Comparison of ENCODE assay signal across 1 cellular context in the genomic region with DNA sequence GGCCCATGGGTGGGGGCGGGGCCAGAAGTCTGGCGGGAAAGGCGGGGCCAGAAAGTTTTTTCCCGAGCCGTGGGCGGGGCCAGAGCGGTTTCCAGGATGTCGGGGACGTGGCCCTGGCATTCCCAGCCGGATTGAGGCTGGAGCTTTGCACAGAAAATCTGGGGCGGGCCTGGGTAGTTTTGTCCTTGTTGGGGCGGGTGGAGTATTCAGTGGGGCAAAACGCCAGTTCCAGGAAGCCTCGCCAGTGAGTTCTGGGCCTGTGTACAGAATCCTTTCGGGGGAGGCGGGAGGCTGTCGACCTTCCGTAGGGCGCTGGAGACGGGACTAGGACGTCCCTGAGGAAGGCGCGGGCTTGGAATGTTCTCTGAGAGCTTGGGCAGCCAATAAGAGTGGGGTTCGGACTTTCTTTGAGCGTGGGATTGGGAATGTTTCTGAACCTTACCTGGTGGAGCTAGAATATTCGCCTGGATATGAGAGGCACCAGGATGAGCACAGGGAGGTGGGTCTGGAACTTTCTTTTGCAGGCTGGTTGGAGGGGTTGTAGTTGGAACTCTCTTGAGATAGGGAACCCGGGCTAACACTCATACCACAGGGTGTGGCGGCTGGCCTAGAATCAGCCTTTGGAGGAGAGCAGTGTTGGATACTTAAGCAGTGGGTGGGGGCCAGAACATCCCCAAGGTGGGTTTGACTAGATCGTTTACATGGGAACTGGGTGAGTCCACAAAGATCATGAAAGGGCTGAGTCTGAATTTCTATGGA.
TF ChIP-seq lines count a peak whose summit lies in the region.

No MANE protein-coding gene starts in this region.

TF ChIP-seq in HepG2, 621 proteins besides CTCF, POLR2A, EP300 and RAD21 (continues in another document):
- TF ChIP-seq ZNF468 (CRISPR knock-in tag; IDR thresholded peaks at IDR 0.05) (no peak), HIVEP1 (CRISPR knock-in tag; IDR thresholded peaks at IDR 0.05) (peak; percentile 32; the same call in 1 of the 2 replicates), DNMT1 (CRISPR knock-in tag; IDR thresholded peaks at IDR 0.05) (0 out of 2 replicates have a peak, but pooled peaks have one; percentile 43), ZNF235 (CRISPR knock-in tag; IDR thresholded peaks at IDR 0.05; ENCODE audit: borderline replicate concordance) (peak; percentile 46; the same call in 1 of the 2 replicates), TCF7L2 (IDR thresholded peaks at IDR 0.05; ENCODE audit: low read depth, low read length) (no peak), ZNF121 (CRISPR knock-in tag; IDR thresholded peaks at IDR 0.05) (peak; percentile 83), MAZ (IDR thresholded peaks at IDR 0.05; ENCODE audit: borderline replicate concordance, low read depth, low read length) (no peak), MAZ (CRISPR knock-in tag; IDR thresholded peaks at IDR 0.05; ENCODE audit: low read depth) (no peak; the same call in 1 of the 2 replicates), ZMAT3 (CRISPR knock-in tag; conservative IDR thresholded peaks at IDR 0.05) (peak; percentile 53; the same call in 1 of the 2 replicates), KDM3A (CRISPR knock-in tag; IDR thresholded peaks at IDR 0.05; ENCODE audit: low read depth) (no peak), GABPB1 (CRISPR knock-in tag; IDR thresholded peaks at IDR 0.05) (0 out of 2 replicates have a peak, but pooled peaks have one; percentile 5), ZNF30 (CRISPR knock-in tag; IDR thresholded peaks at IDR 0.05) (no peak), SOX6 (IDR thresholded peaks at IDR 0.05) (no peak), SOX6 (CRISPR knock-in tag; IDR thresholded peaks at IDR 0.05) (peak; percentile 32; the same call in 1 of the 2 replicates), KDM5B (CRISPR knock-in tag; IDR thresholded peaks at IDR 0.05; ENCODE audit: borderline replicate concordance) (peak; percentile 74; the same call in 1 of the 2 replicates), ZNF3 (CRISPR knock-in tag; IDR thresholded peaks at IDR 0.05) (no peak), FOXA1 (IDR thresholded peaks at IDR 0.05) (no peak), FOXA1 (CRISPR knock-in tag; IDR thresholded peaks at IDR 0.05) (no peak), YEATS4 (CRISPR knock-in tag; IDR thresholded peaks at IDR 0.05; ENCODE audit: borderline replicate concordance) (peak; percentile 72; the same call in 1 of the 2 replicates), PHF20 (CRISPR knock-in tag; IDR thresholded peaks at IDR 0.05) (0 out of 2 replicates have a peak, but pooled peaks have one; percentile 4)
- TF ChIP-seq, protein P1, sequence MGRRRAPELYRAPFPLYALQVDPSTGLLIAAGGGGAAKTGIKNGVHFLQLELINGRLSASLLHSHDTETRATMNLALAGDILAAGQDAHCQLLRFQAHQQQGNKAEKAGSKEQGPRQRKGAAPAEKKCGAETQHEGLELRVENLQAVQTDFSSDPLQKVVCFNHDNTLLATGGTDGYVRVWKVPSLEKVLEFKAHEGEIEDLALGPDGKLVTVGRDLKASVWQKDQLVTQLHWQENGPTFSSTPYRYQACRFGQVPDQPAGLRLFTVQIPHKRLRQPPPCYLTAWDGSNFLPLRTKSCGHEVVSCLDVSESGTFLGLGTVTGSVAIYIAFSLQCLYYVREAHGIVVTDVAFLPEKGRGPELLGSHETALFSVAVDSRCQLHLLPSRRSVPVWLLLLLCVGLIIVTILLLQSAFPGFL (CRISPR knock-in tag; IDR thresholded peaks at IDR 0.05), result no peak
- TF ChIP-seq, protein P2, sequence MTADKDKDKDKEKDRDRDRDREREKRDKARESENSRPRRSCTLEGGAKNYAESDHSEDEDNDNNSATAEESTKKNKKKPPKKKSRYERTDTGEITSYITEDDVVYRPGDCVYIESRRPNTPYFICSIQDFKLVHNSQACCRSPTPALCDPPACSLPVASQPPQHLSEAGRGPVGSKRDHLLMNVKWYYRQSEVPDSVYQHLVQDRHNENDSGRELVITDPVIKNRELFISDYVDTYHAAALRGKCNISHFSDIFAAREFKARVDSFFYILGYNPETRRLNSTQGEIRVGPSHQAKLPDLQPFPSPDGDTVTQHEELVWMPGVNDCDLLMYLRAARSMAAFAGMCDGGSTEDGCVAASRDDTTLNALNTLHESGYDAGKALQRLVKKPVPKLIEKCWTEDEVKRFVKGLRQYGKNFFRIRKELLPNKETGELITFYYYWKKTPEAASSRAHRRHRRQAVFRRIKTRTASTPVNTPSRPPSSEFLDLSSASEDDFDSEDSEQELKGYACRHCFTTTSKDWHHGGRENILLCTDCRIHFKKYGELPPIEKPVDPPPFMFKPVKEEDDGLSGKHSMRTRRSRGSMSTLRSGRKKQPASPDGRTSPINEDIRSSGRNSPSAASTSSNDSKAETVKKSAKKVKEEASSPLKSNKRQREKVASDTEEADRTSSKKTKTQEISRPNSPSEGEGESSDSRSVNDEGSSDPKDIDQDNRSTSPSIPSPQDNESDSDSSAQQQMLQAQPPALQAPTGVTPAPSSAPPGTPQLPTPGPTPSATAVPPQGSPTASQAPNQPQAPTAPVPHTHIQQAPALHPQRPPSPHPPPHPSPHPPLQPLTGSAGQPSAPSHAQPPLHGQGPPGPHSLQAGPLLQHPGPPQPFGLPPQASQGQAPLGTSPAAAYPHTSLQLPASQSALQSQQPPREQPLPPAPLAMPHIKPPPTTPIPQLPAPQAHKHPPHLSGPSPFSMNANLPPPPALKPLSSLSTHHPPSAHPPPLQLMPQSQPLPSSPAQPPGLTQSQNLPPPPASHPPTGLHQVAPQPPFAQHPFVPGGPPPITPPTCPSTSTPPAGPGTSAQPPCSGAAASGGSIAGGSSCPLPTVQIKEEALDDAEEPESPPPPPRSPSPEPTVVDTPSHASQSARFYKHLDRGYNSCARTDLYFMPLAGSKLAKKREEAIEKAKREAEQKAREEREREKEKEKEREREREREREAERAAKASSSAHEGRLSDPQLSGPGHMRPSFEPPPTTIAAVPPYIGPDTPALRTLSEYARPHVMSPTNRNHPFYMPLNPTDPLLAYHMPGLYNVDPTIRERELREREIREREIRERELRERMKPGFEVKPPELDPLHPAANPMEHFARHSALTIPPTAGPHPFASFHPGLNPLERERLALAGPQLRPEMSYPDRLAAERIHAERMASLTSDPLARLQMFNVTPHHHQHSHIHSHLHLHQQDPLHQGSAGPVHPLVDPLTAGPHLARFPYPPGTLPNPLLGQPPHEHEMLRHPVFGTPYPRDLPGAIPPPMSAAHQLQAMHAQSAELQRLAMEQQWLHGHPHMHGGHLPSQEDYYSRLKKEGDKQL (CRISPR knock-in tag; IDR thresholded peaks at IDR 0.05; ENCODE audit: low read depth), result no peak
- TF ChIP-seq, protein P3, sequence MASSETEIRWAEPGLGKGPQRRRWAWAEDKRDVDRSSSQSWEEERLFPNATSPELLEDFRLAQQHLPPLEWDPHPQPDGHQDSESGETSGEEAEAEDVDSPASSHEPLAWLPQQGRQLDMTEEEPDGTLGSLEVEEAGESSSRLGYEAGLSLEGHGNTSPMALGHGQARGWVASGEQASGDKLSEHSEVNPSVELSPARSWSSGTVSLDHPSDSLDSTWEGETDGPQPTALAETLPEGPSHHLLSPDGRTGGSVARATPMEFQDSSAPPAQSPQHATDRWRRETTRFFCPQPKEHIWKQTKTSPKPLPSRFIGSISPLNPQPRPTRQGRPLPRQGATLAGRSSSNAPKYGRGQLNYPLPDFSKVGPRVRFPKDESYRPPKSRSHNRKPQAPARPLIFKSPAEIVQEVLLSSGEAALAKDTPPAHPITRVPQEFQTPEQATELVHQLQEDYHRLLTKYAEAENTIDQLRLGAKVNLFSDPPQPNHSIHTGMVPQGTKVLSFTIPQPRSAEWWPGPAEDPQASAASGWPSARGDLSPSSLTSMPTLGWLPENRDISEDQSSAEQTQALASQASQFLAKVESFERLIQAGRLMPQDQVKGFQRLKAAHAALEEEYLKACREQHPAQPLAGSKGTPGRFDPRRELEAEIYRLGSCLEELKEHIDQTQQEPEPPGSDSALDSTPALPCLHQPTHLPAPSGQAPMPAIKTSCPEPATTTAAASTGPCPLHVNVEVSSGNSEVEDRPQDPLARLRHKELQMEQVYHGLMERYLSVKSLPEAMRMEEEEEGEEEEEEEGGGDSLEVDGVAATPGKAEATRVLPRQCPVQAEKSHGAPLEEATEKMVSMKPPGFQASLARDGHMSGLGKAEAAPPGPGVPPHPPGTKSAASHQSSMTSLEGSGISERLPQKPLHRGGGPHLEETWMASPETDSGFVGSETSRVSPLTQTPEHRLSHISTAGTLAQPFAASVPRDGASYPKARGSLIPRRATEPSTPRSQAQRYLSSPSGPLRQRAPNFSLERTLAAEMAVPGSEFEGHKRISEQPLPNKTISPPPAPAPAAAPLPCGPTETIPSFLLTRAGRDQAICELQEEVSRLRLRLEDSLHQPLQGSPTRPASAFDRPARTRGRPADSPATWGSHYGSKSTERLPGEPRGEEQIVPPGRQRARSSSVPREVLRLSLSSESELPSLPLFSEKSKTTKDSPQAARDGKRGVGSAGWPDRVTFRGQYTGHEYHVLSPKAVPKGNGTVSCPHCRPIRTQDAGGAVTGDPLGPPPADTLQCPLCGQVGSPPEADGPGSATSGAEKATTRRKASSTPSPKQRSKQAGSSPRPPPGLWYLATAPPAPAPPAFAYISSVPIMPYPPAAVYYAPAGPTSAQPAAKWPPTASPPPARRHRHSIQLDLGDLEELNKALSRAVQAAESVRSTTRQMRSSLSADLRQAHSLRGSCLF (CRISPR knock-in tag; IDR thresholded peaks at IDR 0.05; ENCODE audit: borderline replicate concordance), result peak; percentile 26; the same call in 1 of the 2 replicates
- TF ChIP-seq, protein P4, sequence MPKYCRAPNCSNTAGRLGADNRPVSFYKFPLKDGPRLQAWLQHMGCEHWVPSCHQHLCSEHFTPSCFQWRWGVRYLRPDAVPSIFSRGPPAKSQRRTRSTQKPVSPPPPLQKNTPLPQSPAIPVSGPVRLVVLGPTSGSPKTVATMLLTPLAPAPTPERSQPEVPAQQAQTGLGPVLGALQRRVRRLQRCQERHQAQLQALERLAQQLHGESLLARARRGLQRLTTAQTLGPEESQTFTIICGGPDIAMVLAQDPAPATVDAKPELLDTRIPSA (CRISPR knock-in tag; IDR thresholded peaks at IDR 0.05; ENCODE audit: borderline replicate concordance), result 0 out of 2 replicates have a peak, but pooled peaks have one; percentile 22
- TF ChIP-seq, protein P5, sequence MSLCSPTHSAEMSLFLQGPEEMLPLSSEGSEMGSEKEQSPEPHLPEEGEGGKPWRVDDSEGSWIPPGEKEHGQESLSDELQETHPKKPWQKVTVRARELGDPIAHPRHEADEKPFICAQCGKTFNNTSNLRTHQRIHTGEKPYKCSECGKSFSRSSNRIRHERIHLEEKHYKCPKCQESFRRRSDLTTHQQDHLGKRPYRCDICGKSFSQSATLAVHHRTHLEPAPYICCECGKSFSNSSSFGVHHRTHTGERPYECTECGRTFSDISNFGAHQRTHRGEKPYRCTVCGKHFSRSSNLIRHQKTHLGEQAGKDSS (CRISPR knock-in tag; IDR thresholded peaks at IDR 0.05; ENCODE audit: borderline replicate concordance, low read depth), result peak; percentile 15; the same call in 1 of the 2 replicates
- TF ChIP-seq, protein P6, sequence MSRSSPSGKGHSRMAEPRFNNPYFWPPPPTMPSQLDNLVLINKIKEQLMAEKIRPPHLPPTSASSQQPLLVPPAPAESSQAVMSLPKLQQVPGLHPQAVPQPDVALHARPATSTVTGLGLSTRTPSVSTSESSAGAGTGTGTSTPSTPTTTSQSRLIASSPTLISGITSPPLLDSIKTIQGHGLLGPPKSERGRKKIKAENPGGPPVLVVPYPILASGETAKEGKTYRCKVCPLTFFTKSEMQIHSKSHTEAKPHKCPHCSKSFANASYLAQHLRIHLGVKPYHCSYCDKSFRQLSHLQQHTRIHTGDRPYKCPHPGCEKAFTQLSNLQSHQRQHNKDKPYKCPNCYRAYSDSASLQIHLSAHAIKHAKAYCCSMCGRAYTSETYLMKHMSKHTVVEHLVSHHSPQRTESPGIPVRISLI (CRISPR knock-in tag; IDR thresholded peaks at IDR 0.05; ENCODE audit: borderline replicate concordance), result peak; percentile 83
- TF ChIP-seq, protein P7, sequence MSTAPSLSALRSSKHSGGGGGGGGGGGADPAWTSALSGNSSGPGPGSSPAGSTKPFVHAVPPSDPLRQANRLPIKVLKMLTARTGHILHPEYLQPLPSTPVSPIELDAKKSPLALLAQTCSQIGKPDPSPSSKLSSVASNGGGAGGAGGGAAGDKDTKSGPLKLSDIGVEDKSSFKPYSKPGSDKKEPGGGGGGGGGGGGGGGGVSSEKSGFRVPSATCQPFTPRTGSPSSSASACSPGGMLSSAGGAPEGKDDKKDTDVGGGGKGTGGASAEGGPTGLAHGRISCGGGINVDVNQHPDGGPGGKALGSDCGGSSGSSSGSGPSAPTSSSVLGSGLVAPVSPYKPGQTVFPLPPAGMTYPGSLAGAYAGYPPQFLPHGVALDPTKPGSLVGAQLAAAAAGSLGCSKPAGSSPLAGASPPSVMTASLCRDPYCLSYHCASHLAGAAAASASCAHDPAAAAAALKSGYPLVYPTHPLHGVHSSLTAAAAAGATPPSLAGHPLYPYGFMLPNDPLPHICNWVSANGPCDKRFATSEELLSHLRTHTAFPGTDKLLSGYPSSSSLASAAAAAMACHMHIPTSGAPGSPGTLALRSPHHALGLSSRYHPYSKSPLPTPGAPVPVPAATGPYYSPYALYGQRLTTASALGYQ (CRISPR knock-in tag; IDR thresholded peaks at IDR 0.05), result 0 out of 2 replicates have a peak, but pooled peaks have one; percentile 22
- TF ChIP-seq, protein P8, sequence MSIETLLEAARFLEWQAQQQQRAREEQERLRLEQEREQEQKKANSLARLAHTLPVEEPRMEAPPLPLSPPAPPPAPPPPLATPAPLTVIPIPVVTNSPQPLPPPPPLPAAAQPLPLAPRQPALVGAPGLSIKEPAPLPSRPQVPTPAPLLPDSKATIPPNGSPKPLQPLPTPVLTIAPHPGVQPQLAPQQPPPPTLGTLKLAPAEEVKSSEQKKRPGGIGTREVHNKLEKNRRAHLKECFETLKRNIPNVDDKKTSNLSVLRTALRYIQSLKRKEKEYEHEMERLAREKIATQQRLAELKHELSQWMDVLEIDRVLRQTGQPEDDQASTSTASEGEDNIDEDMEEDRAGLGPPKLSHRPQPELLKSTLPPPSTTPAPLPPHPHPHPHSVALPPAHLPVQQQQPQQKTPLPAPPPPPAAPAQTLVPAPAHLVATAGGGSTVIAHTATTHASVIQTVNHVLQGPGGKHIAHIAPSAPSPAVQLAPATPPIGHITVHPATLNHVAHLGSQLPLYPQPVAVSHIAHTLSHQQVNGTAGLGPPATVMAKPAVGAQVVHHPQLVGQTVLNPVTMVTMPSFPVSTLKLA (IDR thresholded peaks at IDR 0.05), result 0 out of 2 replicates have a peak, but pooled peaks have one; percentile 1
